26 cellular contexts compared by ENCODE assay signal in the genomic region with DNA sequence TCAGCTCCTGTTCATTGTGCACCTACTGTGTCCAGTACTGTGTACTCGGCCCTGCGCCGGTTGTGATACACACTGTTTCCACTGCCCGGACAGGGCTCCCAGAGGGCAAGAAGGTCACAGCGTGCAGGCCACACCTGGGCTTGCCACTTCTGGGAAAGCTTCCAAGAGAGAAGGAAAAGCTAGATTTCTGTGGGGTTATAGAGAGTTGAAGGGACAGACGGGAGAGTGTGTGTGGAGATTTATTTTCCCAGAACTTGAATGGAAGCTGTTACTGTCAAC. TPM values are rescaled to one million over a fixed set of nuclear protein-coding genes. Genes with fewer than 3 reads are reported as not detected.
A peak's percentile ranks its signal among the peaks of the same experiment; 100 is the strongest.
DNase-seq lines count a peak whose midpoint lies in the region; ATAC-seq and TF ChIP-seq lines count a peak whose summit lies in the region.
"Had no signal": no experiment of that assay in that cellular context is flagged by ENCODE, and none has a peak within 500 bp of the region (broad histone marks: within the 10 kb centered on the region; RNA-seq: fewer than 3 reads in every experiment).

No MANE protein-coding gene starts in this region.

- peaks cover 11% of the 10 kb centered on the region for H3K4me1 Mint-ChIP-seq in progenitor cell of endocrine pancreas (ENCODE audit: low read depth)
- no peaks in the 10 kb centered on the region for H3K4me1 Mint-ChIP-seq in activated CD8-positive, alpha-beta T cell treated with anti-CD3 and anti-CD28 coated beads for 36 hours (ENCODE audit: low read depth)
- H3K4me1 Mint-ChIP-seq: CD4-positive, CD25-positive, alpha-beta regulatory T cell had no signal

- 83 to 92% (median 88%) methylated on average over 3 to 6 of the region's 6 CpGs for WGBS in heart left ventricle, 4 donors

- CTCF ChIA-PET in activated CD8-positive, alpha-beta T cell treated with anti-CD3 and anti-CD28 coated beads for 36 hours (lab: Charles Lee): interaction anchor here (1.0 to 1.3 kb wide), 2 partner anchors 11 to 37 kb away, joined by 3 to 4 read pairs; no protein-coding TSS in a partner anchor

- no peak for TF ChIP-seq POLR2A in heart left ventricle (IDR thresholded peaks at IDR 0.05)

- POLR2A ChIA-PET in activated CD8-positive, alpha-beta T cell treated with anti-CD3 and anti-CD28 coated beads for 36 hours (lab: Charles Lee): no interaction called here

- no peak for TF ChIP-seq CTCF in heart left ventricle (IDR thresholded peaks at IDR 0.05)
- TF ChIP-seq CTCF in progenitor cell of endocrine pancreas (IDR thresholded peaks at IDR 0.05; ENCODE audit: unreplicated experiment): no peak
- no peak for TF ChIP-seq CTCF in activated CD8-positive, alpha-beta T cell treated with anti-CD3 and anti-CD28 coated beads for 36 hours (IDR thresholded peaks at IDR 0.05)

- no peaks in the 10 kb centered on the region for H3K4me1 ChIP-seq in heart left ventricle

- H3K27me3 Mint-ChIP-seq in progenitor cell of endocrine pancreas: peaks cover 11% of the 10 kb centered on the region
- no peaks in the 10 kb centered on the region for H3K27me3 Mint-ChIP-seq in activated CD8-positive, alpha-beta T cell treated with anti-CD3 and anti-CD28 coated beads for 36 hours

- H3K9me3 Mint-ChIP-seq in progenitor cell of endocrine pancreas (ENCODE audit: low read depth): peaks cover under 1% of the 10 kb centered on the region
- no peaks in the 10 kb centered on the region for H3K9me3 Mint-ChIP-seq in activated CD8-positive, alpha-beta T cell treated with anti-CD3 and anti-CD28 coated beads for 36 hours
- H3K9me3 Mint-ChIP-seq: CD4-positive, CD25-positive, alpha-beta regulatory T cell; IgD-negative memory B cell had no signal

- H3K27me3 ChIP-seq in heart left ventricle: no peaks in the 10 kb centered on the region

- H3K36me3 ChIP-seq in heart left ventricle: no peaks in the 10 kb centered on the region

- H3K4me3 Mint-ChIP-seq in progenitor cell of endocrine pancreas (ENCODE audit: low read depth): no peak overlapping the region
- H3K4me3 Mint-ChIP-seq in activated CD8-positive, alpha-beta T cell treated with anti-CD3 and anti-CD28 coated beads for 36 hours: no peak overlapping the region
- H3K4me3 Mint-ChIP-seq: CD4-positive, CD25-positive, alpha-beta regulatory T cell; IgD-negative memory B cell had no signal

- no peak for ATAC-seq in heart left ventricle
- no peak for ATAC-seq in left lobe of liver
- no peak for ATAC-seq in HG03175 (IDR thresholded peaks at IDR 0.05; ENCODE audit: unreplicated experiment)
- no peak for ATAC-seq in activated CD8-positive, alpha-beta T cell treated with anti-CD3 and anti-CD28 coated beads for 36 hours

- no peak overlapping the region for H3K4me3 ChIP-seq in heart left ventricle
- H3K4me3 ChIP-seq: GM23248, SK-N-MC had no signal

- H3K9me3 ChIP-seq in heart left ventricle: no peaks in the 10 kb centered on the region

- no peak overlapping the region for H3K27ac ChIP-seq in heart left ventricle
- H3K27ac ChIP-seq: GM23248, SK-N-MC had no signal

- DNase-seq in cardiac septum (ENCODE audit: low spot score) (peak; percentile 67), heart left ventricle (no peak), left lobe of liver (ENCODE audit: low spot score) (peak; percentile 29), progenitor cell of endocrine pancreas (ENCODE audit: low spot score, unreplicated experiment) (no peak), EL (no peak), NCI-H1048 (lab: John Stamatoyannopoulos, UW) (no peak)
- DNase-seq in activated CD8-positive, alpha-beta T cell treated with anti-CD3 and anti-CD28 coated beads for 36 hours: no peak
- DNase-seq: 8988T; ACHN; CD4-positive, CD25-positive, alpha-beta regulatory T cell; DMS153; DND-41; GM23248; NCI-H1092; NCI-H1417 treated with DMSO at 0.1 percent for 48 hours; NCI-H1694 treated with DMSO at 0.1 percent for 48 hours; NCI-H2081; NCI-H2227 treated with DMSO at 0.1 percent for 48 hours; NCI-H526 treated with DMSO at 0.1 percent for 48 hours; SIG-M5 had no signal

- peak overlapping the region; percentile 8 for H3K27ac Mint-ChIP-seq in progenitor cell of endocrine pancreas
- H3K27ac Mint-ChIP-seq in activated CD8-positive, alpha-beta T cell treated with anti-CD3 and anti-CD28 coated beads for 36 hours: no peak overlapping the region
- H3K27ac Mint-ChIP-seq: CD4-positive, CD25-positive, alpha-beta regulatory T cell had no signal

- no peaks in the 10 kb centered on the region for H3K36me3 Mint-ChIP-seq in progenitor cell of endocrine pancreas (ENCODE audit: insufficient read depth)
- no peaks in the 10 kb centered on the region for H3K36me3 Mint-ChIP-seq in activated CD8-positive, alpha-beta T cell treated with anti-CD3 and anti-CD28 coated beads for 36 hours (ENCODE audit: low read depth)
- H3K36me3 Mint-ChIP-seq: CD4-positive, CD25-positive, alpha-beta regulatory T cell; IgD-negative memory B cell had no signal

- intact Hi-C loops in cardiac septum (cut with DNase I): no loop called here
- intact Hi-C loops in heart left ventricle (cut with DNase I): no loop called here
- intact Hi-C loops in activated CD8-positive, alpha-beta T cell treated with anti-CD3 and anti-CD28 coated beads for 36 hours (cut with micrococcal nuclease): no loop called here

RNA-seq across cellular contexts. Expression of gene CNDP1, which starts 3.8 kb away (rescaled TPM):
- not detected for total RNA-seq in cardiac septum
- not detected for total RNA-seq in heart left ventricle
- polyA plus RNA-seq in heart left ventricle: under 1 TPM in 1 of 2 donors, not detected in 1; 0.03 TPM
- total RNA-seq in left lobe of liver: 66.3 TPM
- total RNA-seq in progenitor cell of endocrine pancreas: 0.29 and 0.38 TPM in 2 replicates
- not detected for total RNA-seq in activated CD8-positive, alpha-beta T cell treated with anti-CD3 and anti-CD28 coated beads for 36 hours
- total RNA-seq: GM23248, H7, NCI-H460 had no signal
- polyA plus RNA-seq: BJ; CD4-positive, CD25-positive, alpha-beta regulatory T cell; GM23248; IgD-negative memory B cell had no signal

RNA-seq across cellular contexts. Expression of gene CNDP2, which starts 34.4 kb away (rescaled TPM):
- total RNA-seq in cardiac septum (65.7 TPM), heart left ventricle (100 to 1,000 TPM in 1 of 9 donors, 10 to 100 TPM in 8; 38.3 to 162 (median 76.3) TPM), left lobe of liver (243 TPM), progenitor cell of endocrine pancreas (176 and 182 TPM in 2 replicates)
- 10 to 100 TPM; 50.1 to 90.4 TPM for polyA plus RNA-seq in heart left ventricle
- 100 to 1,000 TPM; 121 to 136 TPM for total RNA-seq in activated CD8-positive, alpha-beta T cell treated with anti-CD3 and anti-CD28 coated beads for 36 hours

Comparison
In these comparisons a context has a peak if more than half of its experiments do, and no peak if none do; other contexts are left out.
1. DNase-seq: peak in cardiac septum (single experiment) and left lobe of liver (single experiment); none in heart left ventricle (0 of 5), progenitor cell of endocrine pancreas (single experiment), EL (single experiment), NCI-H1048 (single experiment) and activated CD8-positive, alpha-beta T cell treated with anti-CD3 and anti-CD28 coated beads for 36 hours (single experiment).
2. RNA of gene CNDP1, which starts 3.8 kb away (total RNA-seq): 66.3 TPM in left lobe of liver (single experiment); 0.29 to 0.38 TPM in progenitor cell of endocrine pancreas, not detected in activated CD8-positive, alpha-beta T cell treated with anti-CD3 and anti-CD28 coated beads for 36 hours, not detected in cardiac septum (single experiment) and not detected in heart left ventricle; every median in the first group is over 10 times any median in the second.